12 cellular contexts compared by ENCODE assay signal in genomic region chr19:4709440-4710280, GRCh38. TPM values are rescaled to one million over a fixed set of nuclear protein-coding genes. Genes with fewer than 3 reads are reported as not detected.
DNase-seq lines count a peak whose midpoint lies in the region; ATAC-seq and TF ChIP-seq lines count a peak whose summit lies in the region.
"Had no signal": no experiment of that assay in that cellular context is flagged by ENCODE, and none has a peak within 500 bp of the region (broad histone marks: within the 10 kb centered on the region; RNA-seq: fewer than 3 reads in every experiment).

No MANE protein-coding gene starts in this region.

- TF ChIP-seq POLR2A in right lobe of liver (IDR thresholded peaks at IDR 0.05), result no peak

- peak in 1 of 2 donors; percentile 48 for ATAC-seq in activated T-cell treated with anti-CD3 and anti-CD28 coated beads, Interleukin-2, amount 50 U/mL, for 72 hours (replicated peaks in 1 of 2)
- peak; percentile 36 to 63 (median 54) for ATAC-seq in right lobe of liver

- 20% methylated on average over 11 of the region's 20 CpGs for WGBS in right lobe of liver (ENCODE audit: insufficient coverage, low coverage, low lambda C conversion rate, missing lambda C conversion rate)
- WGBS in thymus, result 97% methylated on average over 20 of the region's 20 CpGs

- H3K36me3 Mint-ChIP-seq in activated T-cell treated with anti-CD3 and anti-CD28 coated beads, Interleukin-2, amount 50 U/mL, for 72 hours (ENCODE audit: insufficient read depth in 2 of 2), result peaks cover 2 to 8% of the 10 kb centered on the region in 2 donors
- peaks cover 69% of the 10 kb centered on the region for H3K36me3 Mint-ChIP-seq in MCF 10A (ENCODE audit: insufficient read depth, unreplicated experiment)

- POLR2A ChIA-PET in MCF 10A (lab: Yijun Ruan, JAX), result interaction anchor here (0.7 to 0.9 kb wide), 2 partner anchors 13 kb away, joined by 3 read pairs; no protein-coding TSS in a partner anchor

- H3K27ac ChIP-seq in right lobe of liver (peak overlapping the region; percentile 88 to 99 (median 92)), thymus (ENCODE audit: low read depth) (peak overlapping the region; percentile 11)
- H3K27ac ChIP-seq: SJCRH30 had no signal

- BruUV-seq in MCF 10A (replicated peaks; lab: Mats Ljungman, UMichigan), result no TSS peak

- H3K36me3 ChIP-seq in right lobe of liver (peaks cover 0 to 38% (median 16%) of the 10 kb centered on the region in 4 donors), thymus (ENCODE audit: control insufficient read depth, insufficient read depth) (peaks cover 65% of the 10 kb centered on the region)

- intact Hi-C loops in MCF 10A (cut with micrococcal nuclease), result no loop called here
- intact Hi-C loops in right lobe of liver (cut with DNase I), result no loop called here
- intact Hi-C loops in posterior vena cava (cut with DNase I), result no loop called here

- H3K27me3 ChIP-seq in right lobe of liver, result no peaks in the 10 kb centered on the region
- no peaks in the 10 kb centered on the region for H3K27me3 ChIP-seq in thymus (ENCODE audit: control insufficient read depth, insufficient read depth)
- H3K27me3 ChIP-seq: SJCRH30 had no signal

- H3K9me3 ChIP-seq in right lobe of liver (no peaks in the 10 kb centered on the region), thymus (ENCODE audit: control insufficient read depth) (no peaks in the 10 kb centered on the region)
- H3K9me3 ChIP-seq: SJCRH30 had no signal

- peak overlapping the region; percentile 92 for H3K27ac Mint-ChIP-seq in activated T-cell treated with anti-CD3 and anti-CD28 coated beads, Interleukin-2, amount 50 U/mL, for 72 hours
- H3K27ac Mint-ChIP-seq in MCF 10A (ENCODE audit: low read depth, unreplicated experiment), result peak overlapping the region; percentile 70

- no peaks in the 10 kb centered on the region for H3K27me3 Mint-ChIP-seq in activated T-cell treated with anti-CD3 and anti-CD28 coated beads, Interleukin-2, amount 50 U/mL, for 72 hours (ENCODE audit: low read depth)
- H3K27me3 Mint-ChIP-seq in MCF 10A (ENCODE audit: insufficient read depth, unreplicated experiment), result no peaks in the 10 kb centered on the region
- H3K27me3 Mint-ChIP-seq: brain had no signal

- TF ChIP-seq CTCF in MCF 10A (IDR thresholded peaks at IDR 0.05; ENCODE audit: unreplicated experiment) (no peak), right lobe of liver (IDR thresholded peaks at IDR 0.05) (no peak)

- H3K4me1 ChIP-seq in right lobe of liver (peaks cover 0 to 97% (median 47%) of the 10 kb centered on the region in 4 donors), thymus (ENCODE audit: control insufficient read depth, insufficient read depth, low read length) (no peaks in the 10 kb centered on the region)
- H3K4me1 ChIP-seq: SJCRH30 had no signal

- no peak overlapping the region for H3K4me3 ChIP-seq in right lobe of liver
- no peak overlapping the region for H3K4me3 ChIP-seq in thymus (ENCODE audit: low read length)
- H3K4me3 ChIP-seq: lung, SJCRH30 had no signal

- H3K9me3 Mint-ChIP-seq in activated T-cell treated with anti-CD3 and anti-CD28 coated beads, Interleukin-2, amount 50 U/mL, for 72 hours, result no peaks in the 10 kb centered on the region
- no peaks in the 10 kb centered on the region for H3K9me3 Mint-ChIP-seq in MCF 10A (ENCODE audit: unreplicated experiment)
- H3K9me3 Mint-ChIP-seq: brain had no signal

- peaks cover 15% of the 10 kb centered on the region for H3K4me1 Mint-ChIP-seq in activated T-cell treated with anti-CD3 and anti-CD28 coated beads, Interleukin-2, amount 50 U/mL, for 72 hours (ENCODE audit: low read depth)
- H3K4me1 Mint-ChIP-seq in MCF 10A (ENCODE audit: insufficient read depth, unreplicated experiment), result peaks cover 28% of the 10 kb centered on the region
- H3K4me1 Mint-ChIP-seq: brain had no signal

- H3K4me3 Mint-ChIP-seq in activated T-cell treated with anti-CD3 and anti-CD28 coated beads, Interleukin-2, amount 50 U/mL, for 72 hours, result no peak overlapping the region
- H3K4me3 Mint-ChIP-seq in MCF 10A (ENCODE audit: unreplicated experiment), result peak overlapping the region; percentile 8
- H3K4me3 Mint-ChIP-seq: brain had no signal

- DNase-seq in activated T-cell treated with anti-CD3 and anti-CD28 coated beads, Interleukin-2, amount 50 U/mL, for 72 hours, result no peak
- no peak for DNase-seq in activated T-cell treated with anti-CD3 and anti-CD28 coated beads, Interleukin-2, amount 50 U/mL, for 1 hour
- DNase-seq in MCF 10A (ENCODE audit: unreplicated experiment) (no peak), right lobe of liver (peak; percentile 79 to 92 (median 91)), posterior vena cava (ENCODE audit: low spot score) (no peak), SKM-1 (lab: John Stamatoyannopoulos, UW; ENCODE audit: unreplicated experiment) (no peak), putamen (ENCODE audit: low spot score) (no peak)
- DNase-seq: SJCRH30, small intestine had no signal

- CTCF ChIA-PET in MCF 10A (lab: Yijun Ruan, JAX), result interaction anchor here (0.5 to 0.7 kb wide), 3 partner anchors 15 to 674 kb away, joined by 3 to 5 read pairs (median 3); no protein-coding TSS in a partner anchor

RNA-seq across cellular contexts. Expression of gene DPP9, which starts 14.0 kb away (rescaled TPM):
- 10 to 100 TPM; 58.8 to 61.0 TPM for total RNA-seq in activated T-cell treated with anti-CD3 and anti-CD28 coated beads, Interleukin-2, amount 50 U/mL, for 72 hours
- 90.6 and 100 TPM in 2 replicates for total RNA-seq in MCF 10A (2022)
- 100 to 1,000 TPM in 1 of 6 experiments, 10 to 100 TPM in 5; 47.3 to 118 (median 54.5) TPM for total RNA-seq in right lobe of liver
- 37.9 TPM for polyA plus RNA-seq in thymus
- 10 to 100 TPM; 42.1 to 50.3 TPM for total RNA-seq in posterior vena cava

RNA-seq across cellular contexts. Expression of gene MYDGF, which starts 39.5 kb away (rescaled TPM):
- total RNA-seq in activated T-cell treated with anti-CD3 and anti-CD28 coated beads, Interleukin-2, amount 50 U/mL, for 72 hours, result 10 to 100 TPM; 51.9 to 78.8 TPM
- total RNA-seq in MCF 10A (2022) (188 and 231 TPM in 2 replicates), right lobe of liver (10 to 100 TPM; 58.2 to 98.7 (median 72.2) TPM), posterior vena cava (10 to 100 TPM; 66.3 to 75.9 TPM)
- 53.5 TPM for polyA plus RNA-seq in thymus

Comparison
In these comparisons a context has a peak if more than half of its experiments do, and no peak if none do; other contexts are left out.
1. DNase-seq: peak in right lobe of liver (3 of 3); none in activated T-cell treated with anti-CD3 and anti-CD28 coated beads, Interleukin-2, amount 50 U/mL, for 72 hours (0 of 2), activated T-cell treated with anti-CD3 and anti-CD28 coated beads, Interleukin-2, amount 50 U/mL, for 1 hour (single experiment), MCF 10A (single experiment), posterior vena cava (single experiment), SKM-1 (single experiment) and putamen (single experiment).